Comparison of ENCODE assay signal across 8 cellular contexts in genomic region chr1:244860914-244861610, GRCh38. TPM values are rescaled to one million over a fixed set of nuclear protein-coding genes. Genes with fewer than 3 reads are reported as not detected.
DNase-seq lines count a peak whose midpoint lies in the region; FAIRE-seq and TF ChIP-seq lines count a peak whose summit lies in the region.

No MANE protein-coding gene starts in this region.

- peaks cover 66% of the 10 kb centered on the region for H3K36me3 Mint-ChIP-seq in brain

- H3K4me1 Mint-ChIP-seq in brain, result peaks cover 70% of the 10 kb centered on the region

- H3K27ac ChIP-seq in 22Rv1, result peak overlapping the region; percentile 99
- no peak overlapping the region for H3K27ac ChIP-seq in mucosa of rectum (ENCODE audit: low read depth in 2 of 2, low read length in 2 of 2)

- no peaks in the 10 kb centered on the region for H3K9me3 Mint-ChIP-seq in brain

- peak overlapping the region in 1 of 2 donors; percentile 27 for H3K9ac ChIP-seq in mucosa of rectum (ENCODE audit: low read depth in 1 of 2, low read length in 2 of 2)

- no peak for FAIRE-seq in H54 (lab: Jason Lieb, UNC)

- peak overlapping the region; percentile 94 for H3K4me3 ChIP-seq in HFF-Myc (replicated peaks; ENCODE audit: low read depth, low read length)
- H3K4me3 ChIP-seq in mucosa of rectum (ENCODE audit: low read length in 2 of 2), result peak overlapping the region; percentile 48 to 92

- no peaks in the 10 kb centered on the region for H3K9me3 ChIP-seq in mucosa of rectum (ENCODE audit: control insufficient read depth in 2 of 2, low read length in 2 of 2)

- TF ChIP-seq CTCF in 22Rv1 (IDR thresholded peaks at IDR 0.05), result no peak
- TF ChIP-seq CTCF in HFF-Myc (IDR thresholded peaks at IDR 0.05; ENCODE audit: low read depth, low read length, missing control alignments), result no peak
- TF ChIP-seq CTCF in brain (conservative IDR thresholded peaks at IDR 0.05), result no peak

- no peak for TF ChIP-seq POLR2A in H54 (IDR thresholded peaks at IDR 0.05; ENCODE audit: low read depth, low read length)

- DNase-seq in HFF-Myc (ENCODE audit: extremely low read depth, low read depth) (no peak), H54 (ENCODE audit: insufficient read length, low spot score) (no peak), COR-L47 (lab: John Stamatoyannopoulos, UW) (no peak), hypothalamus (lab: John Stamatoyannopoulos, UW) (no peak), NCI-H446 treated with DMSO at 0.1 percent for 48 hours (lab: John Stamatoyannopoulos, UW) (no peak)

- H3K4me3 Mint-ChIP-seq in brain, result peak overlapping the region; percentile 91 to 99 (median 97)

- peaks cover 21 to 30% of the 10 kb centered on the region in 2 donors for H3K4me1 ChIP-seq in mucosa of rectum (ENCODE audit: control insufficient read depth in 2 of 2, insufficient read depth in 2 of 2, low read length in 2 of 2)

- peaks cover 14% of the 10 kb centered on the region for H3K27me3 Mint-ChIP-seq in brain

- H3K27me3 ChIP-seq in mucosa of rectum (ENCODE audit: control insufficient read depth in 2 of 2, insufficient read depth in 2 of 2, low read length in 2 of 2), result no peaks in the 10 kb centered on the region

- peaks cover 49% of the 10 kb centered on the region in 2 donors for H3K36me3 ChIP-seq in mucosa of rectum (ENCODE audit: control insufficient read depth in 2 of 2, insufficient read depth in 2 of 2, low read length in 2 of 2)

- H3K27ac Mint-ChIP-seq in brain, result peak overlapping the region; percentile 50 to 94 (median 70)

RNA-seq across cellular contexts. Expression of gene HNRNPU, which starts 3.3 kb away (rescaled TPM):
- polyA plus RNA-seq in brain (ENCODE audit: insufficient read depth, low read depth, low replicate concordance), result 461 TPM

RNA-seq across cellular contexts. Expression of gene COX20, which starts 25.6 kb away (rescaled TPM):
- 32.3 TPM for polyA plus RNA-seq in brain (ENCODE audit: insufficient read depth, low read depth, low replicate concordance)
